18 cellular contexts compared by ENCODE assay signal in genomic region chr5:149797897-149798296, GRCh38.
DNase-seq lines count a peak whose midpoint lies in the region; ATAC-seq and TF ChIP-seq lines count a peak whose summit lies in the region.
"Had no signal": no experiment of that assay in that cellular context is flagged by ENCODE, and none has a peak within 500 bp of the region (broad histone marks: within the 10 kb centered on the region; RNA-seq: fewer than 3 reads in every experiment).

No MANE protein-coding gene starts in this region.

- no peaks in the 10 kb centered on the region for H3K9me3 ChIP-seq in heart left ventricle
- no peaks in the 10 kb centered on the region for H3K9me3 ChIP-seq in right cardiac atrium (ENCODE audit: control insufficient read depth, low read length)
- H3K9me3 ChIP-seq in HCT116 (ENCODE audit: control insufficient read depth in 1 of 2, insufficient read depth in 1 of 2, low read depth in 1 of 2, low read length in 2 of 2), result no peaks in the 10 kb centered on the region
- no peaks in the 10 kb centered on the region for H3K9me3 ChIP-seq in esophagus squamous epithelium
- H3K9me3 ChIP-seq in gastrocnemius medialis, result no peaks in the 10 kb centered on the region
- H3K9me3 ChIP-seq: MG63 had no signal

- in situ Hi-C loops in gastrocnemius medialis (cut with MboI; ENCODE audit: low sequenced_read_pairs in 4 of 4), result no loop called here

- peaks cover 0 to 4% (median 0%) of the 10 kb centered on the region in 3 donors for H3K27me3 Mint-ChIP-seq in immature natural killer cell (ENCODE audit: low read depth in 3 of 3)
- H3K27me3 Mint-ChIP-seq: CD4-positive, CD25-positive, alpha-beta regulatory T cell had no signal

- H2AFZ ChIP-seq in HCT116 (ENCODE audit: low read depth, low read length, poor library complexity, severe bottlenecking), result no peak overlapping the region

- TF ChIP-seq POLR2A in heart left ventricle (IDR thresholded peaks at IDR 0.05), result no peak
- no peak for TF ChIP-seq POLR2A in HCT116 (IDR thresholded peaks at IDR 0.05; ENCODE audit: borderline replicate concordance, extremely low read depth, insufficient read depth, insufficient read length)
- TF ChIP-seq POLR2A in esophagus squamous epithelium (IDR thresholded peaks at IDR 0.05), result no peak
- TF ChIP-seq POLR2A in gastrocnemius medialis (IDR thresholded peaks at IDR 0.05), result no peak

- H3K9ac ChIP-seq in HCT116 (ENCODE audit: low read length), result no peak overlapping the region

- no peaks in the 10 kb centered on the region for H3K9me3 Mint-ChIP-seq in immature natural killer cell
- H3K9me3 Mint-ChIP-seq: CD4-positive, CD25-positive, alpha-beta regulatory T cell had no signal

- H4K20me1 ChIP-seq in HCT116 (ENCODE audit: insufficient read depth), result no peaks in the 10 kb centered on the region

- RAD21 ChIA-PET in HCT116 (lab: Charles Lee; ENCODE audit: low non-redundant PET in 1 of 2, low total read pairs in 2 of 2, uncharacterized antibody in 2 of 2, unreplicated experiment in 2 of 2), result no interaction called here

- CTCF ChIA-PET in HCT116 (lab: Charles Lee), result no interaction called here

- intact Hi-C loops in heart left ventricle (cut with DNase I) (no loop called here), right cardiac atrium (cut with DNase I) (no loop called here), HCT116 (cut with micrococcal nuclease) (no loop called here), esophagus squamous epithelium (cut with DNase I) (no loop called here), gastrocnemius medialis (cut with DNase I; ENCODE audit: low total_unique reads) (loop anchor here (2.0 kb wide), 2 partner anchors 47 to 65 kb away; no protein-coding TSS in a partner anchor)

- ATAC-seq in heart left ventricle (no peak), right cardiac atrium (no peak), HCT116 (no peak), gastrocnemius medialis (no peak)

- no peak overlapping the region for H3K27ac Mint-ChIP-seq in immature natural killer cell
- H3K27ac Mint-ChIP-seq: CD4-positive, CD25-positive, alpha-beta regulatory T cell had no signal

- H3K4me1 ChIP-seq in heart left ventricle (peaks cover 14 to 98% (median 80%) of the 10 kb centered on the region in 12 donors), right cardiac atrium (ENCODE audit: control insufficient read depth, insufficient read depth, low read length) (peaks cover 29% of the 10 kb centered on the region), HCT116 (ENCODE audit: control insufficient read depth in 1 of 2, insufficient read depth in 2 of 2, low read length in 2 of 2) (peaks cover 13 to 25% of the 10 kb centered on the region in 2 experiments), esophagus squamous epithelium (peaks cover 22 to 79% (median 45%) of the 10 kb centered on the region in 3 donors), gastrocnemius medialis (peaks cover 92 to 96% of the 10 kb centered on the region in 2 donors)

- no peaks in the 10 kb centered on the region for H3K9me2 ChIP-seq in HCT116 (ENCODE audit: insufficient read depth)

- H3K4me3 Mint-ChIP-seq in immature natural killer cell, result no peak overlapping the region
- H3K4me3 Mint-ChIP-seq: CD4-positive, CD25-positive, alpha-beta regulatory T cell had no signal

- DNase-seq in heart left ventricle (no peak), right cardiac atrium (no peak), HCT116 (ENCODE audit: low read depth, low spot score) (no peak), esophagus squamous epithelium (lab: John Stamatoyannopoulos, UW) (no peak), gastrocnemius medialis (no peak), immature natural killer cell (no peak), NCI-H226 (no peak), NCI-H1105 (lab: John Stamatoyannopoulos, UW) (no peak)
- DNase-seq: 8988T; CD4-positive, CD25-positive, alpha-beta regulatory T cell; KG1; MG63; NCI-H2029; NCI-H446 treated with DMSO at 0.1 percent for 48 hours; NCI-H526; NCI-H82; RPMI8226; SHP77 had no signal

- 89 to 97% (median 94%) methylated on average over 4 of the region's 4 CpGs for WGBS in heart left ventricle, 4 donors
- 95% methylated on average over 4 of the region's 4 CpGs for WGBS in right cardiac atrium
- WGBS in esophagus squamous epithelium, 2 donors, result 98% methylated on average over 3 to 4 of the region's 4 CpGs

- no peak for TF ChIP-seq RAD21 in HCT116 (IDR thresholded peaks at IDR 0.05; ENCODE audit: low read depth)

- no peaks in the 10 kb centered on the region for H3K36me3 Mint-ChIP-seq in immature natural killer cell
- H3K36me3 Mint-ChIP-seq: CD4-positive, CD25-positive, alpha-beta regulatory T cell had no signal

- no peaks in the 10 kb centered on the region for H3K27me3 ChIP-seq in heart left ventricle
- no peaks in the 10 kb centered on the region for H3K27me3 ChIP-seq in right cardiac atrium (ENCODE audit: control insufficient read depth, insufficient read depth)
- H3K27me3 ChIP-seq in HCT116 (ENCODE audit: insufficient read depth, low read length), result no peaks in the 10 kb centered on the region
- H3K27me3 ChIP-seq in esophagus squamous epithelium, result no peaks in the 10 kb centered on the region
- no peaks in the 10 kb centered on the region for H3K27me3 ChIP-seq in gastrocnemius medialis
- H3K27me3 ChIP-seq: MG63 had no signal

- peak overlapping the region; percentile 66; the same call in 1 of the 2 replicates for H3K4me2 ChIP-seq in HCT116 (ENCODE audit: low read length)

- H3K36me3 ChIP-seq in heart left ventricle (no peaks in the 10 kb centered on the region), HCT116 (ENCODE audit: control insufficient read depth in 1 of 2, insufficient read depth in 2 of 2, low read length in 2 of 2) (no peaks in the 10 kb centered on the region), esophagus squamous epithelium (peaks cover 0 to 6% (median 0%) of the 10 kb centered on the region in 3 donors), gastrocnemius medialis (no peaks in the 10 kb centered on the region)
- H3K36me3 ChIP-seq: MG63 had no signal

- H3K27ac ChIP-seq in heart left ventricle (peak overlapping the region in 10 of 12 donors; percentile 70 to 94 (median 88)), right cardiac atrium (ENCODE audit: low read length) (no peak overlapping the region), HCT116 (ENCODE audit: low read depth, low read length) (no peak overlapping the region), esophagus squamous epithelium (peak overlapping the region in 3 of 4 donors; percentile 72 to 75 (median 72)), gastrocnemius medialis (peak overlapping the region; percentile 94 to 99 (median 98))

- TF ChIP-seq CTCF in heart left ventricle (IDR thresholded peaks at IDR 0.05), result no peak
- no peak for TF ChIP-seq CTCF in HCT116 (IDR thresholded peaks at IDR 0.05 in 2 of 3, conservative IDR thresholded peaks at IDR 0.05 in 1 of 3; ENCODE audit: borderline replicate concordance in 1 of 3, insufficient read depth in 1 of 3, low read depth in 2 of 3, low read length in 2 of 3)
- TF ChIP-seq CTCF in esophagus squamous epithelium (IDR thresholded peaks at IDR 0.05), result no peak
- no peak for TF ChIP-seq CTCF in gastrocnemius medialis (IDR thresholded peaks at IDR 0.05 in 4 of 5, conservative IDR thresholded peaks at IDR 0.05 in 1 of 5)

- POLR2A ChIA-PET in HCT116 (lab: Charles Lee), result no interaction called here

- no TSS peak for BruUV-seq in HCT116 (replicated peaks; lab: Mats Ljungman, UMichigan)

- no peaks in the 10 kb centered on the region for H3K4me1 Mint-ChIP-seq in immature natural killer cell

- H3K4me3 ChIP-seq in heart left ventricle, result no peak overlapping the region
- H3K4me3 ChIP-seq in right cardiac atrium (ENCODE audit: low read length), result no peak overlapping the region
- H3K4me3 ChIP-seq in HCT116 (replicated peaks in 1 of 2; ENCODE audit: low read depth in 1 of 2, low read length in 2 of 2), result no peak overlapping the region
- no peak overlapping the region for H3K4me3 ChIP-seq in esophagus squamous epithelium
- H3K4me3 ChIP-seq in gastrocnemius medialis, result no peak overlapping the region
- H3K4me3 ChIP-seq: MG63 had no signal

- H3K79me2 ChIP-seq in HCT116 (ENCODE audit: insufficient read depth, low read length), result peaks cover 17% of the 10 kb centered on the region; the same call in 1 of the 2 replicates

TF ChIP-seq in HCT116, 20 proteins besides CTCF, POLR2A, EP300 and RAD21 (continues in another document):
- TF ChIP-seq SRF (IDR thresholded peaks at IDR 0.05; ENCODE audit: low read depth) (no peak), ATF3 (IDR thresholded peaks at IDR 0.05) (no peak), SP1 (IDR thresholded peaks at IDR 0.05; ENCODE audit: low read depth) (no peak), ZFX (IDR thresholded peaks at IDR 0.05) (no peak), ZBTB33 (IDR thresholded peaks at IDR 0.05; ENCODE audit: extremely low read depth, insufficient replicate concordance, low read length) (no peak), YY1 (IDR thresholded peaks at IDR 0.05; ENCODE audit: extremely low read depth, insufficient replicate concordance, low read depth, low read length) (no peak)

Comparison
In these comparisons a context has a peak if more than half of its experiments do, and no peak if none do; other contexts are left out.
1. H3K27ac ChIP-seq: peak in heart left ventricle (10 of 12), esophagus squamous epithelium (3 of 4) and gastrocnemius medialis (4 of 4); none in right cardiac atrium (single experiment) and HCT116 (single experiment).